In the genomic region with DNA sequence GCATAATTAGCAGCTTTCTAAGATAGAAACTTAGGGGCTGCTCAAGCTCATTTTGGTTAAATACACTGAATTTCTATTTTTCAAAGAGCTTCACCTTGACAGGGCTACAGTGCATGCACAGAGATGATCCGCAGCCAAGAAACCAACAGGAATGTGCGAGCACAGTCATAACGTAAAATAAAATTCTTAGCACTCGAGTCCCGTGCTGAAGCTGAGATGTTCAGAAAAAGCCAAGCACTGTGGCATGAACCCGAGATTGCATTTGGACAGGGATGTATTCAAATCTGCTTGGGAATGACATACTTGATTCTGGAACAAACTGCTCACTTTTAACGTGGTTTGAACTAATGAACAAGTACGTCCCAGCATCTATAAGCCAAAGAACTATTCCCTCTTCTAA, we compare ENCODE assay signal across 19 cellular contexts.
DNase-seq lines count a peak whose midpoint lies in the region; ATAC-seq, FAIRE-seq and TF ChIP-seq lines count a peak whose summit lies in the region.
"Had no signal": no experiment of that assay in that cellular context is flagged by ENCODE, and none has a peak within 500 bp of the region (broad histone marks: within the 10 kb centered on the region; RNA-seq: fewer than 3 reads in every experiment).

No MANE protein-coding gene starts in this region.

- in situ Hi-C loops in HepG2 (cut with HindIII; ENCODE audit: extremely low pct_ligation_motif_present, low pct_unique_long_range_greater_than_20kb), result no loop called here

- H4K20me1 ChIP-seq in HepG2 (ENCODE audit: insufficient read depth, low read length), result no peaks in the 10 kb centered on the region

- 95% methylated on average over 8 of the region's 8 CpGs for WGBS in HepG2 (ENCODE audit: low lambda C conversion rate)
- 90% methylated on average over 8 of the region's 8 CpGs for WGBS in right lobe of liver (ENCODE audit: insufficient coverage, low coverage, low lambda C conversion rate, missing lambda C conversion rate)
- 3 to 6% methylated on average over 8 of the region's 8 CpGs for WGBS in aorta, 2 donors

- H3K9ac ChIP-seq in HepG2 (ENCODE audit: insufficient read depth, low read depth, low read length), result no peak overlapping the region
- H3K9ac ChIP-seq: KMS-11 had no signal

- H3K79me2 ChIP-seq in HepG2 (ENCODE audit: insufficient read depth, low read length), result peaks cover 14% of the 10 kb centered on the region

- no peaks in the 10 kb centered on the region for H3K9me3 ChIP-seq in HepG2 (ENCODE audit: low read length)
- no peaks in the 10 kb centered on the region for H3K9me3 ChIP-seq in right lobe of liver
- H3K9me3 ChIP-seq in cardiac muscle cell (ENCODE audit: low read depth), result no peaks in the 10 kb centered on the region
- no peaks in the 10 kb centered on the region for H3K9me3 ChIP-seq in aorta (ENCODE audit: control insufficient read depth, low read length)
- H3K9me3 ChIP-seq: HAP-1, vagina had no signal

- H3K4me3 ChIP-seq in HepG2 (replicated peaks in 1 of 3; ENCODE audit: insufficient read depth in 1 of 3, low read depth in 2 of 3, low read length in 3 of 3), result no peak overlapping the region
- H3K4me3 ChIP-seq in right lobe of liver, result no peak overlapping the region
- peak overlapping the region; percentile 49 for H3K4me3 ChIP-seq in cardiac muscle cell
- H3K4me3 ChIP-seq in aorta (ENCODE audit: low read length in 2 of 2), result peak overlapping the region; percentile 96 to 99
- H3K4me3 ChIP-seq: HAP-1, vagina had no signal

- H3K36me3 Mint-ChIP-seq in nephron progenitor cell (ENCODE audit: low read depth), result peaks cover 14% of the 10 kb centered on the region

- no peak for DNase-seq in HepG2 (ENCODE audit: low spot score)
- no peak for DNase-seq in right lobe of liver
- peak in 1 of 2 donors; percentile 31 for DNase-seq in cardiac muscle cell (ENCODE audit: low read depth in 1 of 2, low spot score in 1 of 2)
- DNase-seq in nephron progenitor cell, result no peak
- DNase-seq in aorta, result no peak
- DNase-seq in SKM-1 (lab: John Stamatoyannopoulos, UW; ENCODE audit: unreplicated experiment), result no peak
- DNase-seq in NCI-H1092 treated with DMSO at 0.1 percent for 48 hours (lab: John Stamatoyannopoulos, UW), result no peak
- DNase-seq: activated CD4-positive, alpha-beta T cell treated with anti-CD3 and anti-CD28 coated beads for 36 hours; activated CD8-positive, alpha-beta memory T cell treated with anti-CD3 and anti-CD28 coated beads, Interleukin-2, amount 50 U/mL, for 4 hours; effector CD8-positive, alpha-beta T cell; PC-3; T1000 had no signal

- TF ChIP-seq POLR2A in HepG2 (IDR thresholded peaks at IDR 0.05; ENCODE audit: insufficient read depth in 1 of 2, low read depth in 2 of 2, low read length in 2 of 2) (no peak), right lobe of liver (IDR thresholded peaks at IDR 0.05) (no peak)

- TF ChIP-seq CTCF in HepG2 (CRISPR knock-in tag; IDR thresholded peaks at IDR 0.05) (no peak), right lobe of liver (IDR thresholded peaks at IDR 0.05) (no peak), cardiac muscle cell (IDR thresholded peaks at IDR 0.05; ENCODE audit: low read depth, low read length) (no peak), nephron progenitor cell (IDR thresholded peaks at IDR 0.05) (no peak)

- intact Hi-C loops in HepG2 (cut with micrococcal nuclease; ENCODE audit: unreplicated experiment), result no loop called here
- intact Hi-C loops in right lobe of liver (cut with DNase I), result no loop called here
- intact Hi-C loops in aorta (cut with DNase I), result loop anchor here (2.0 to 10.0 kb wide), 10 partner anchors 59 to 339 kb away; partner anchors contain the start of gene FOXP1 (in 1 of the 2)

- H3K27me3 Mint-ChIP-seq in nephron progenitor cell (ENCODE audit: low read depth, poor library complexity), result no peaks in the 10 kb centered on the region
- H3K27me3 Mint-ChIP-seq: activated CD4-positive, alpha-beta T cell treated with anti-CD3 and anti-CD28 coated beads for 36 hours; stimulated activated memory B cell treated with anti-CD40 and anti-IgM and Interleukin-4, amounts not matched to agents 10 μg/mL and 1 μg/mL and 100 μg/mL, for 72 hours had no signal

- no peak for ATAC-seq in HepG2
- no peak for ATAC-seq in right lobe of liver
- ATAC-seq in aorta (ENCODE audit: low FRiP score), result peak; percentile 20
- no peak for ATAC-seq in HG03025 (IDR thresholded peaks at IDR 0.05; ENCODE audit: low FRiP score, unreplicated experiment)
- ATAC-seq: activated CD4-positive, alpha-beta T cell treated with anti-CD3 and anti-CD28 coated beads for 36 hours; PC-3; stimulated activated memory B cell treated with anti-CD40 and anti-IgM and Interleukin-4, amounts not matched to agents 10 μg/mL and 1 μg/mL and 100 μg/mL, for 72 hours had no signal

- no peak for TF ChIP-seq RAD21 in HepG2 (CRISPR knock-in tag; IDR thresholded peaks at IDR 0.05)

- H3K36me3 ChIP-seq in HepG2 (replicated peaks in 1 of 2; ENCODE audit: control insufficient read depth in 1 of 2, insufficient read depth in 2 of 2, low read length in 2 of 2) (no peaks in the 10 kb centered on the region), right lobe of liver (no peaks in the 10 kb centered on the region), cardiac muscle cell (no peaks in the 10 kb centered on the region), aorta (ENCODE audit: control insufficient read depth in 1 of 2, insufficient read depth in 2 of 2, low read length in 1 of 2) (no peaks in the 10 kb centered on the region)
- H3K36me3 ChIP-seq: HAP-1, vagina had no signal

- H3K27ac Mint-ChIP-seq in nephron progenitor cell, result peak overlapping the region; percentile 36
- H3K27ac Mint-ChIP-seq: stimulated activated memory B cell treated with anti-CD40 and anti-IgM and Interleukin-4, amounts not matched to agents 10 μg/mL and 1 μg/mL and 100 μg/mL, for 72 hours had no signal

- no peak for TF ChIP-seq EP300 in HepG2 (IDR thresholded peaks at IDR 0.05; ENCODE audit: low read depth in 2 of 2, low read length in 2 of 2)
- TF ChIP-seq EP300 in HepG2 (CRISPR knock-in tag; IDR thresholded peaks at IDR 0.05; ENCODE audit: borderline replicate concordance), result no peak

- peak overlapping the region; percentile 85 for H3K4me3 Mint-ChIP-seq in nephron progenitor cell
- H3K4me3 Mint-ChIP-seq: activated CD4-positive, alpha-beta T cell treated with anti-CD3 and anti-CD28 coated beads for 36 hours; stimulated activated memory B cell treated with anti-CD40 and anti-IgM and Interleukin-4, amounts not matched to agents 10 μg/mL and 1 μg/mL and 100 μg/mL, for 72 hours had no signal

- no peak for FAIRE-seq in HepG2 (lab: Jason Lieb, UNC)
- FAIRE-seq: bronchial epithelial cell, GM18507 had no signal

- H3K27me3 ChIP-seq in HepG2 (ENCODE audit: control insufficient read depth in 1 of 2, insufficient read depth in 2 of 2, low read length in 2 of 2), result no peaks in the 10 kb centered on the region
- H3K27me3 ChIP-seq in right lobe of liver, result no peaks in the 10 kb centered on the region
- no peaks in the 10 kb centered on the region for H3K27me3 ChIP-seq in cardiac muscle cell
- H3K27me3 ChIP-seq in aorta (ENCODE audit: control insufficient read depth in 1 of 2, insufficient read depth in 2 of 2, low read length in 1 of 2), result no peaks in the 10 kb centered on the region
- H3K27me3 ChIP-seq: vagina had no signal

- peaks cover 7% of the 10 kb centered on the region for H3K9me3 Mint-ChIP-seq in nephron progenitor cell
- H3K9me3 Mint-ChIP-seq: stimulated activated memory B cell treated with anti-CD40 and anti-IgM and Interleukin-4, amounts not matched to agents 10 μg/mL and 1 μg/mL and 100 μg/mL, for 72 hours had no signal

- no TSS peak for BruUV-seq in HepG2 (replicated peaks; lab: Mats Ljungman, UMichigan)

- no peak overlapping the region for H3K4me2 ChIP-seq in HepG2 (ENCODE audit: low read depth, low read length)
- H3K4me2 ChIP-seq: KMS-11 had no signal

- H3K27ac ChIP-seq in HepG2 (ENCODE audit: extremely low read length, insufficient read depth, low read length), result no peak overlapping the region
- H3K27ac ChIP-seq in right lobe of liver, result no peak overlapping the region
- peak overlapping the region; percentile 98 for H3K27ac ChIP-seq in cardiac muscle cell
- peak overlapping the region; percentile 48 to 90 for H3K27ac ChIP-seq in aorta (ENCODE audit: low read depth in 1 of 2, low read length in 2 of 2)
- H3K27ac ChIP-seq: KMS-11 had no signal

- POLR2A ChIA-PET in HepG2 (lab: Yijun Ruan, JAX), result interaction anchor here (0.5 to 7.1 kb wide), 5 partner anchors 25 to 340 kb away, joined by 3 to 85 read pairs (median 3); partner anchors contain the start of gene FOXP1

- CTCF ChIA-PET in HepG2 (lab: Yijun Ruan, JAX; ENCODE audit: low intra/inter-chr PET ratio, low total read pairs), result no interaction called here

- H3K4me1 ChIP-seq in HepG2 (ENCODE audit: insufficient read depth, low read length), result peaks cover 64% of the 10 kb centered on the region
- peaks cover 0 to 32% (median 13%) of the 10 kb centered on the region in 4 donors for H3K4me1 ChIP-seq in right lobe of liver
- peaks cover 71% of the 10 kb centered on the region for H3K4me1 ChIP-seq in cardiac muscle cell (ENCODE audit: low read depth)
- peaks cover 2 to 4% of the 10 kb centered on the region in 2 donors for H3K4me1 ChIP-seq in aorta (ENCODE audit: control insufficient read depth in 1 of 2, insufficient read depth in 2 of 2, low read length in 2 of 2)

- H2AFZ ChIP-seq in HepG2 (ENCODE audit: low read length), result no peak overlapping the region

- H3K4me1 Mint-ChIP-seq in nephron progenitor cell, result peaks cover 90% of the 10 kb centered on the region

TF ChIP-seq in HepG2, 621 proteins besides CTCF, POLR2A, EP300 and RAD21:
- TF ChIP-seq ZBTB38 (CRISPR knock-in tag; IDR thresholded peaks at IDR 0.05) (0 out of 2 replicates have a peak, but pooled peaks have one; percentile 28), ZNF737 (CRISPR knock-in tag; IDR thresholded peaks at IDR 0.05; ENCODE audit: borderline replicate concordance) (no peak)

Comparison
In these comparisons a context has a peak if more than half of its experiments do, and no peak if none do; other contexts are left out.
1. H3K27ac ChIP-seq: peak in cardiac muscle cell (single experiment) and aorta (2 of 2); none in HepG2 (single experiment) and right lobe of liver (0 of 3).
2. H3K4me3 ChIP-seq: peak in cardiac muscle cell (single experiment) and aorta (2 of 2); none in HepG2 (0 of 3) and right lobe of liver (0 of 3).
3. intact Hi-C loops: an anchor here in aorta (2.0 to 10.0 kb wide); none called in HepG2 and right lobe of liver.